ENCODE assay signal across 1 cellular context in genomic region chr6:43890197-43891062, GRCh38.
TF ChIP-seq lines count a peak whose summit lies in the region.

No MANE protein-coding gene starts in this region.

TF ChIP-seq in IMR-90, 13 proteins besides CTCF, POLR2A, EP300 and RAD21 (continued from another document):
- TF ChIP-seq MAZ (IDR thresholded peaks at IDR 0.05; ENCODE audit: borderline replicate concordance, low read depth, low read length) (no peak), CHD1 (IDR thresholded peaks at IDR 0.05; ENCODE audit: low read depth, low read length) (no peak), FOS (IDR thresholded peaks at IDR 0.05; ENCODE audit: low read depth, low read length) (no peak), CEBPB (IDR thresholded peaks at IDR 0.05; ENCODE audit: low read depth, low read length) (no peak), RFX5 (IDR thresholded peaks at IDR 0.05; ENCODE audit: low read depth, low read length) (no peak), BHLHE40 (IDR thresholded peaks at IDR 0.05; ENCODE audit: low read depth, low read length) (no peak), RCOR1 (IDR thresholded peaks at IDR 0.05; ENCODE audit: insufficient replicate concordance, low read length) (no peak), ELK1 (IDR thresholded peaks at IDR 0.05; ENCODE audit: borderline replicate concordance, low read depth, low read length) (no peak), MAFK (IDR thresholded peaks at IDR 0.05; ENCODE audit: low read depth, low read length) (no peak), SMC3 (IDR thresholded peaks at IDR 0.05; ENCODE audit: low read depth, low read length) (no peak), USF2 (IDR thresholded peaks at IDR 0.05; ENCODE audit: low read depth, low read length) (no peak), NFE2L2 (IDR thresholded peaks at IDR 0.05; ENCODE audit: low read depth, low read length) (no peak)
